1 cellular context compared by ENCODE assay signal in genomic region chr17:3668279-3669084, GRCh38.
TF ChIP-seq lines count a peak whose summit lies in the region.

EMC6 (plus strand) TSS chr17:3668812; CDS start chr17:3669147, 335 bp downstream.
TAX1BP3 (minus strand) TSS chr17:3668578; CDS start chr17:3668526, 52 bp downstream.

TF ChIP-seq in HepG2, 621 proteins besides CTCF, POLR2A, EP300 and RAD21 (continued from another document and continues in another):
- TF ChIP-seq ZNF576 (CRISPR knock-in tag; IDR thresholded peaks at IDR 0.05) = no peak
- TF ChIP-seq ZBTB20 (CRISPR knock-in tag; IDR thresholded peaks at IDR 0.05; ENCODE audit: borderline replicate concordance, low read depth) = 0 out of 2 replicates have a peak, but pooled peaks have one; percentile 58
- TF ChIP-seq ATF5 (CRISPR knock-in tag; IDR thresholded peaks at IDR 0.05; ENCODE audit: low read depth) = no peak
- no peak; the same call in 1 of the 2 replicates for TF ChIP-seq ZNF615 (CRISPR knock-in tag; IDR thresholded peaks at IDR 0.05; ENCODE audit: borderline replicate concordance)
- no peak for TF ChIP-seq ZC3H13 (CRISPR knock-in tag; IDR thresholded peaks at IDR 0.05)
- no peak for TF ChIP-seq ZNF878 (CRISPR knock-in tag; IDR thresholded peaks at IDR 0.05)
- no peak for TF ChIP-seq ATF6 (CRISPR knock-in tag; conservative IDR thresholded peaks at IDR 0.05)
- TF ChIP-seq UBTF (CRISPR knock-in tag; IDR thresholded peaks at IDR 0.05) = peak; percentile 83
- no peak for TF ChIP-seq ZNF333 (CRISPR knock-in tag; IDR thresholded peaks at IDR 0.05; ENCODE audit: borderline replicate concordance)
- peak; percentile 63; the same call in 1 of the 2 replicates for TF ChIP-seq MYC (CRISPR knock-in tag; IDR thresholded peaks at IDR 0.05; ENCODE audit: borderline replicate concordance)
- no peak for TF ChIP-seq TRIM22 (IDR thresholded peaks at IDR 0.05)
- peak; percentile 88 for TF ChIP-seq ZNF350 (CRISPR knock-in tag; IDR thresholded peaks at IDR 0.05; ENCODE audit: borderline replicate concordance, low read depth)
- TF ChIP-seq STAT6 (CRISPR knock-in tag; IDR thresholded peaks at IDR 0.05; ENCODE audit: borderline replicate concordance) = no peak; the same call in 1 of the 2 replicates
- peak; percentile 66; the same call in 1 of the 2 replicates for TF ChIP-seq HOXA5 (CRISPR knock-in tag; IDR thresholded peaks at IDR 0.05)
- TF ChIP-seq ZBTB46 (CRISPR knock-in tag; IDR thresholded peaks at IDR 0.05; ENCODE audit: borderline replicate concordance) = no peak
- TF ChIP-seq NBN (conservative IDR thresholded peaks at IDR 0.05) = no peak
- peak; percentile 78; the same call in 1 of the 2 replicates for TF ChIP-seq HNF1B (CRISPR knock-in tag; IDR thresholded peaks at IDR 0.05)
- TF ChIP-seq ZFP36 (IDR thresholded peaks at IDR 0.05; ENCODE audit: borderline replicate concordance, low read depth, low read length, partially characterized antibody) = no peak
- no peak for TF ChIP-seq ZNF335 (CRISPR knock-in tag; IDR thresholded peaks at IDR 0.05)
- no peak for TF ChIP-seq ARID3A (IDR thresholded peaks at IDR 0.05; ENCODE audit: low read depth, low read length)
- TF ChIP-seq DPF2 (CRISPR knock-in tag; IDR thresholded peaks at IDR 0.05; ENCODE audit: borderline replicate concordance, low read depth) = no peak
- TF ChIP-seq KMT2B (CRISPR knock-in tag; IDR thresholded peaks at IDR 0.05) = peak; percentile 61; the same call in 1 of the 2 replicates
- 0 out of 2 replicates have a peak, but pooled peaks have one; percentile 43 for TF ChIP-seq KLF13 (CRISPR knock-in tag; IDR thresholded peaks at IDR 0.05)
- no peak for TF ChIP-seq CEBPG (CRISPR knock-in tag; IDR thresholded peaks at IDR 0.05)
- TF ChIP-seq DDIT3 (CRISPR knock-in tag; IDR thresholded peaks at IDR 0.05) = no peak
- no peak for TF ChIP-seq PAX8 (CRISPR knock-in tag; IDR thresholded peaks at IDR 0.05; ENCODE audit: borderline replicate concordance)
- peak; percentile 95 for TF ChIP-seq DR1 (CRISPR knock-in tag; IDR thresholded peaks at IDR 0.05)
- TF ChIP-seq ZBED4 (CRISPR knock-in tag; IDR thresholded peaks at IDR 0.05; ENCODE audit: borderline replicate concordance) = no peak; the same call in 1 of the 2 replicates
